8 cellular contexts compared by ENCODE assay signal in the genomic region with DNA sequence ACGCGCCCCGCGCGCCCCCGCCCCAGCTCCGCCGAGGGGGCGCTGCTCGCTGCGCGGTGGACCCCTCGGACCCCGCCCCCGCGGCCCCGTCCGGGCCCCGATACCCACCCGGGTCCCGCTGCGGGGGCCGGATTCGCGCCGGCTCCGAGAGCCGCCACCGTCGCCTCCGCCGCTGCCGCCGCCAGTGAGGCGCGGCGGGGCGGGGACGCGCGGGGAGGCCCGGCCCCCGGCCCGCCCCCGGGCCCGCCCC. TPM values are rescaled to one million over a fixed set of nuclear protein-coding genes. Genes with fewer than 3 reads are reported as not detected.
DNase-seq lines count a peak whose midpoint lies in the region; ATAC-seq and TF ChIP-seq lines count a peak whose summit lies in the region.

A gene with protein sequence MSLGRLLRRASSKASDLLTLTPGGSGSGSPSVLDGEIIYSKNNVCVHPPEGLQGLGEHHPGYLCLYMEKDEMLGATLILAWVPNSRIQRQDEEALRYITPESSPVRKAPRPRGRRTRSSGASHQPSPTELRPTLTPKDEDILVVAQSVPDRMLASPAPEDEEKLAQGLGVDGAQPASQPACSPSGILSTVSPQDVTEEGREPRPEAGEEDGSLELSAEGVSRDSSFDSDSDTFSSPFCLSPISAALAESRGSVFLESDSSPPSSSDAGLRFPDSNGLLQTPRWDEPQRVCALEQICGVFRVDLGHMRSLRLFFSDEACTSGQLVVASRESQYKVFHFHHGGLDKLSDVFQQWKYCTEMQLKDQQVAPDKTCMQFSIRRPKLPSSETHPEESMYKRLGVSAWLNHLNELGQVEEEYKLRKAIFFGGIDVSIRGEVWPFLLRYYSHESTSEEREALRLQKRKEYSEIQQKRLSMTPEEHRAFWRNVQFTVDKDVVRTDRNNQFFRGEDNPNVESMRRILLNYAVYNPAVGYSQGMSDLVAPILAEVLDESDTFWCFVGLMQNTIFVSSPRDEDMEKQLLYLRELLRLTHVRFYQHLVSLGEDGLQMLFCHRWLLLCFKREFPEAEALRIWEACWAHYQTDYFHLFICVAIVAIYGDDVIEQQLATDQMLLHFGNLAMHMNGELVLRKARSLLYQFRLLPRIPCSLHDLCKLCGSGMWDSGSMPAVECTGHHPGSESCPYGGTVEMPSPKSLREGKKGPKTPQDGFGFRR (minus strand): TSS at position 186 of the 250 bp plus-strand sequence. CDS start 22,325 bp downstream, outside the sequence.

- no peaks in the 10 kb centered on the region for H3K36me3 Mint-ChIP-seq in activated CD4-positive, alpha-beta T cell treated with anti-CD3 and anti-CD28 coated beads, Interleukin-2, amount 10 ng/mL, durations not matched to agents 7 days and 5 days (ENCODE audit: low read depth)

- peaks cover 43% of the 10 kb centered on the region for H3K79me2 ChIP-seq in smooth muscle cell (ENCODE audit: low read depth)

- CTCF ChIA-PET in activated CD4-positive, alpha-beta T cell treated with anti-CD3 and anti-CD28 coated beads, Interleukin-2, amount 10 ng/mL, durations not matched to agents 7 days and 5 days (lab: Charles Lee): no interaction called here

- POLR2A ChIA-PET in activated CD4-positive, alpha-beta T cell treated with anti-CD3 and anti-CD28 coated beads, Interleukin-2, amount 10 ng/mL, durations not matched to agents 7 days and 5 days (lab: Charles Lee): no interaction called here

- H3K27ac Mint-ChIP-seq in activated CD4-positive, alpha-beta T cell treated with anti-CD3 and anti-CD28 coated beads, Interleukin-2, amount 10 ng/mL, durations not matched to agents 7 days and 5 days: peak within 1 kb of the TSS; percentile 60

- peaks cover 4% of the 10 kb centered on the region for H3K4me1 ChIP-seq in smooth muscle cell (ENCODE audit: low read depth)

- peak within 1 kb of the TSS; percentile 91 for H3K4me3 ChIP-seq in iPS-11a (ENCODE audit: low read depth, low read length)
- H3K4me3 ChIP-seq in smooth muscle cell: peak within 1 kb of the TSS; percentile 73

- peaks cover 41% of the 10 kb centered on the region for H3K27me3 Mint-ChIP-seq in activated CD4-positive, alpha-beta T cell treated with anti-CD3 and anti-CD28 coated beads, Interleukin-2, amount 10 ng/mL, durations not matched to agents 7 days and 5 days

- DNase-seq in activated CD4-positive, alpha-beta T cell treated with anti-CD3 and anti-CD28 coated beads, Interleukin-2, amount 10 ng/mL, durations not matched to agents 7 days and 5 days: no peak
- DNase-seq in activated CD4-positive, alpha-beta T cell treated with anti-CD3 and anti-CD28 coated beads, Interleukin-2, amount 50 U/mL, for 1 hour: no peak
- peak; percentile 23 for DNase-seq in activated naive CD8-positive, alpha-beta T cell treated with anti-CD3 and anti-CD28 coated beads, Interleukin-2, amount 50 U/mL, for 16 hours (ENCODE audit: low read depth, low spot score)
- no peak for DNase-seq in smooth muscle cell (lab: John Stamatoyannopoulos, UW; ENCODE audit: unreplicated experiment)
- DNase-seq in epidermal melanocyte (ENCODE audit: insufficient read length, low spot score): no peak
- no peak for DNase-seq in activated CD4-positive, alpha-beta T cell treated with anti-CD3 and anti-CD28 coated beads for 1 hour

- peak within 1 kb of the TSS; percentile 99 for H3K27ac ChIP-seq in smooth muscle cell (ENCODE audit: low read depth)

- peak within 1 kb of the TSS; percentile 75 for H2AFZ ChIP-seq in smooth muscle cell (ENCODE audit: low read depth)

- no peaks in the 10 kb centered on the region for H3K9me3 Mint-ChIP-seq in activated CD4-positive, alpha-beta T cell treated with anti-CD3 and anti-CD28 coated beads, Interleukin-2, amount 10 ng/mL, durations not matched to agents 7 days and 5 days

- peak within 1 kb of the TSS; percentile 99 for H3K4me2 ChIP-seq in smooth muscle cell

- no CpG with 5 or more reads among the region's 46 CpGs for WGBS in smooth muscle cell (ENCODE audit: low lambda C conversion rate)

- peak within 1 kb of the TSS; percentile 99 for H3K9ac ChIP-seq in smooth muscle cell (ENCODE audit: low read depth)

- no peaks in the 10 kb centered on the region for H3K36me3 ChIP-seq in smooth muscle cell (ENCODE audit: low read depth)

- peak within 1 kb of the TSS; percentile 75 for H3K4me3 Mint-ChIP-seq in activated CD4-positive, alpha-beta T cell treated with anti-CD3 and anti-CD28 coated beads, Interleukin-2, amount 10 ng/mL, durations not matched to agents 7 days and 5 days

- H3F3A ChIP-seq in smooth muscle cell (ENCODE audit: low read depth): no peaks in the 10 kb centered on the region

- no peak for ATAC-seq in GM18873 (IDR thresholded peaks at IDR 0.05; ENCODE audit: low FRiP score, unreplicated experiment)

- no peaks in the 10 kb centered on the region for H3K9me3 ChIP-seq in smooth muscle cell (replicated peaks; ENCODE audit: low read depth)

- H3K4me1 Mint-ChIP-seq in activated CD4-positive, alpha-beta T cell treated with anti-CD3 and anti-CD28 coated beads, Interleukin-2, amount 10 ng/mL, durations not matched to agents 7 days and 5 days: peaks cover 16% of the 10 kb centered on the region

- no peaks in the 10 kb centered on the region for H3K27me3 ChIP-seq in smooth muscle cell (ENCODE audit: low read depth)

- peaks cover 43% of the 10 kb centered on the region for H4K20me1 ChIP-seq in smooth muscle cell (ENCODE audit: low read depth)

- no peak for TF ChIP-seq CTCF in smooth muscle cell (IDR thresholded peaks at IDR 0.05; ENCODE audit: borderline replicate concordance, insufficient read depth, poor library complexity, severe bottlenecking)

RNA-seq across cellular contexts. Expression of the gene that starts here (rescaled TPM):
- total RNA-seq in activated CD4-positive, alpha-beta T cell treated with anti-CD3 and anti-CD28 coated beads, Interleukin-2, amount 10 ng/mL, durations not matched to agents 7 days and 5 days: 1 to 10 TPM in 1 of 2 experiments, under 1 TPM in 1; 0.74 to 1.2 TPM
- 17.4 and 26.4 TPM in 2 replicates for total RNA-seq in smooth muscle cell
- 22.0 and 24.6 TPM in 2 replicates for polyA plus RNA-seq in smooth muscle cell
